1 cellular context compared by ENCODE assay signal in genomic region chr4:36178489-36178888, GRCh38.
TF ChIP-seq lines count a peak whose summit lies in the region.

No MANE protein-coding gene starts in this region.

TF ChIP-seq in HEK293, 187 proteins besides CTCF, POLR2A, EP300 and RAD21 (continued from another document and continues in another):
- TF ChIP-seq, protein P1, sequence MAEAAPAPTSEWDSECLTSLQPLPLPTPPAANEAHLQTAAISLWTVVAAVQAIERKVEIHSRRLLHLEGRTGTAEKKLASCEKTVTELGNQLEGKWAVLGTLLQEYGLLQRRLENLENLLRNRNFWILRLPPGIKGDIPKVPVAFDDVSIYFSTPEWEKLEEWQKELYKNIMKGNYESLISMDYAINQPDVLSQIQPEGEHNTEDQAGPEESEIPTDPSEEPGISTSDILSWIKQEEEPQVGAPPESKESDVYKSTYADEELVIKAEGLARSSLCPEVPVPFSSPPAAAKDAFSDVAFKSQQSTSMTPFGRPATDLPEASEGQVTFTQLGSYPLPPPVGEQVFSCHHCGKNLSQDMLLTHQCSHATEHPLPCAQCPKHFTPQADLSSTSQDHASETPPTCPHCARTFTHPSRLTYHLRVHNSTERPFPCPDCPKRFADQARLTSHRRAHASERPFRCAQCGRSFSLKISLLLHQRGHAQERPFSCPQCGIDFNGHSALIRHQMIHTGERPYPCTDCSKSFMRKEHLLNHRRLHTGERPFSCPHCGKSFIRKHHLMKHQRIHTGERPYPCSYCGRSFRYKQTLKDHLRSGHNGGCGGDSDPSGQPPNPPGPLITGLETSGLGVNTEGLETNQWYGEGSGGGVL (tag by site-specific recombination; IDR thresholded peaks at IDR 0.05), result no peak
- TF ChIP-seq, protein P2, sequence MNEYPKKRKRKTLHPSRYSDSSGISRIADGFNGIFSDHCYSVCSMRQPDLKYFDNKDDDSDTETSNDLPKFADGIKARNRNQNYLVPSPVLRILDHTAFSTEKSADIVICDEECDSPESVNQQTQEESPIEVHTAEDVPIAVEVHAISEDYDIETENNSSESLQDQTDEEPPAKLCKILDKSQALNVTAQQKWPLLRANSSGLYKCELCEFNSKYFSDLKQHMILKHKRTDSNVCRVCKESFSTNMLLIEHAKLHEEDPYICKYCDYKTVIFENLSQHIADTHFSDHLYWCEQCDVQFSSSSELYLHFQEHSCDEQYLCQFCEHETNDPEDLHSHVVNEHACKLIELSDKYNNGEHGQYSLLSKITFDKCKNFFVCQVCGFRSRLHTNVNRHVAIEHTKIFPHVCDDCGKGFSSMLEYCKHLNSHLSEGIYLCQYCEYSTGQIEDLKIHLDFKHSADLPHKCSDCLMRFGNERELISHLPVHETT (tag by site-specific recombination; IDR thresholded peaks at IDR 0.05), result 0 out of 2 replicates have a peak, but pooled peaks have one; percentile 28
- TF ChIP-seq ZNF140 (tag by site-specific recombination; IDR thresholded peaks at IDR 0.05) (no peak), YY1 (tag by site-specific recombination; IDR thresholded peaks at IDR 0.05) (no peak), ZNF654 (tag by site-specific recombination; IDR thresholded peaks at IDR 0.05; ENCODE audit: low read depth) (0 out of 2 replicates have a peak, but pooled peaks have one; percentile 11), ZNF76 (tag by site-specific recombination; IDR thresholded peaks at IDR 0.05; ENCODE audit: borderline replicate concordance, low read depth) (no peak), ZNF169 (tag by site-specific recombination; IDR thresholded peaks at IDR 0.05) (no peak), ZNF302 (tag by site-specific recombination; IDR thresholded peaks at IDR 0.05; ENCODE audit: low read depth) (no peak), RBAK (tag by site-specific recombination; IDR thresholded peaks at IDR 0.05) (no peak), ZNF785 (tag by site-specific recombination; IDR thresholded peaks at IDR 0.05) (no peak), PRDM10 (tag by site-specific recombination; IDR thresholded peaks at IDR 0.05) (no peak), ZNF37A (tag by site-specific recombination; IDR thresholded peaks at IDR 0.05) (no peak), ZNF544 (tag by site-specific recombination; IDR thresholded peaks at IDR 0.05) (no peak), ZNF341 (tag by site-specific recombination; IDR thresholded peaks at IDR 0.05; ENCODE audit: low read depth) (no peak), SCRT2 (tag by site-specific recombination; IDR thresholded peaks at IDR 0.05) (no peak), BCL11A (tag by site-specific recombination; IDR thresholded peaks at IDR 0.05; ENCODE audit: low read depth) (peak; percentile 85; the same call in 1 of the 2 replicates), ZNF610 (tag by site-specific recombination; IDR thresholded peaks at IDR 0.05; ENCODE audit: borderline replicate concordance) (no peak), ZNF391 (tag by site-specific recombination; IDR thresholded peaks at IDR 0.05; ENCODE audit: borderline replicate concordance, low read depth) (no peak), ZNF335 (tag by site-specific recombination; conservative IDR thresholded peaks at IDR 0.05) (no peak), ZNF843 (tag by site-specific recombination; IDR thresholded peaks at IDR 0.05) (peak; percentile 93), ZNF114 (tag by site-specific recombination; IDR thresholded peaks at IDR 0.05) (no peak), HOXD13 (CRISPR knock-in tag; IDR thresholded peaks at IDR 0.05; ENCODE audit: borderline replicate concordance) (no peak), ZSCAN16 (tag by site-specific recombination; IDR thresholded peaks at IDR 0.05) (no peak), IKZF3 (tag by site-specific recombination; IDR thresholded peaks at IDR 0.05) (peak; percentile 72), HIC1 (tag by site-specific recombination; IDR thresholded peaks at IDR 0.05) (peak; percentile 73), ZNF529 (tag by site-specific recombination; IDR thresholded peaks at IDR 0.05; ENCODE audit: insufficient replicate concordance) (no peak), PRDM1 (tag by site-specific recombination; IDR thresholded peaks at IDR 0.05) (no peak), ZNF791 (tag by site-specific recombination; IDR thresholded peaks at IDR 0.05) (no peak), ZNF571 (tag by site-specific recombination; IDR thresholded peaks at IDR 0.05) (no peak), ZNF48 (tag by site-specific recombination; IDR thresholded peaks at IDR 0.05) (no peak), ZNF792 (tag by site-specific recombination; IDR thresholded peaks at IDR 0.05) (no peak), ZNF202 (tag by site-specific recombination; IDR thresholded peaks at IDR 0.05; ENCODE audit: borderline replicate concordance) (no peak), ZNF175 (tag by site-specific recombination; IDR thresholded peaks at IDR 0.05) (no peak), SCRT1 (tag by site-specific recombination; IDR thresholded peaks at IDR 0.05; ENCODE audit: borderline replicate concordance) (no peak), ZBTB26 (tag by site-specific recombination; optimal IDR thresholded peaks at IDR 0.05) (no peak), ZNF23 (tag by site-specific recombination; IDR thresholded peaks at IDR 0.05; ENCODE audit: borderline replicate concordance) (no peak), ZNF707 (tag by site-specific recombination; IDR thresholded peaks at IDR 0.05) (no peak), KLF8 (tag by site-specific recombination; IDR thresholded peaks at IDR 0.05) (peak; percentile 67), ZNF558 (tag by site-specific recombination; IDR thresholded peaks at IDR 0.05) (no peak), ATF2 (tag by site-specific recombination; IDR thresholded peaks at IDR 0.05; ENCODE audit: low read depth) (no peak), ZEB2 (tag by site-specific recombination; IDR thresholded peaks at IDR 0.05) (peak; percentile 38; the same call in 1 of the 2 replicates), ZNF768 (tag by site-specific recombination; IDR thresholded peaks at IDR 0.05) (no peak), ZNF660 (tag by site-specific recombination; IDR thresholded peaks at IDR 0.05) (no peak), ZFP3 (tag by site-specific recombination; IDR thresholded peaks at IDR 0.05; ENCODE audit: low read depth) (no peak), MYNN (tag by site-specific recombination; IDR thresholded peaks at IDR 0.05; ENCODE audit: borderline replicate concordance) (no peak), HOXC10 (CRISPR knock-in tag; IDR thresholded peaks at IDR 0.05) (no peak), ZNF133 (tag by site-specific recombination; IDR thresholded peaks at IDR 0.05) (no peak), KLF16 (tag by site-specific recombination; IDR thresholded peaks at IDR 0.05) (no peak), ZNF585B (tag by site-specific recombination; IDR thresholded peaks at IDR 0.05) (no peak), ZNF214 (tag by site-specific recombination; IDR thresholded peaks at IDR 0.05; ENCODE audit: borderline replicate concordance) (no peak)
- TF ChIP-seq, protein P3, sequence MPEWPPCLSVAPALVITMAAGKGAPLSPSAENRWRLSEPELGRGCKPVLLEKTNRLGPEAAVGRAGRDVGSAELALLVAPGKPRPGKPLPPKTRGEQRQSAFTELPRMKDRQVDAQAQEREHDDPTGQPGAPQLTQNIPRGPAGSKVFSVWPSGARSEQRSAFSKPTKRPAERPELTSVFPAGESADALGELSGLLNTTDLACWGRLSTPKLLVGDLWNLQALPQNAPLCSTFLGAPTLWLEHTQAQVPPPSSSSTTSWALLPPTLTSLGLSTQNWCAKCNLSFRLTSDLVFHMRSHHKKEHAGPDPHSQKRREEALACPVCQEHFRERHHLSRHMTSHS (tag by site-specific recombination; IDR thresholded peaks at IDR 0.05), result no peak
- TF ChIP-seq, protein P4, sequence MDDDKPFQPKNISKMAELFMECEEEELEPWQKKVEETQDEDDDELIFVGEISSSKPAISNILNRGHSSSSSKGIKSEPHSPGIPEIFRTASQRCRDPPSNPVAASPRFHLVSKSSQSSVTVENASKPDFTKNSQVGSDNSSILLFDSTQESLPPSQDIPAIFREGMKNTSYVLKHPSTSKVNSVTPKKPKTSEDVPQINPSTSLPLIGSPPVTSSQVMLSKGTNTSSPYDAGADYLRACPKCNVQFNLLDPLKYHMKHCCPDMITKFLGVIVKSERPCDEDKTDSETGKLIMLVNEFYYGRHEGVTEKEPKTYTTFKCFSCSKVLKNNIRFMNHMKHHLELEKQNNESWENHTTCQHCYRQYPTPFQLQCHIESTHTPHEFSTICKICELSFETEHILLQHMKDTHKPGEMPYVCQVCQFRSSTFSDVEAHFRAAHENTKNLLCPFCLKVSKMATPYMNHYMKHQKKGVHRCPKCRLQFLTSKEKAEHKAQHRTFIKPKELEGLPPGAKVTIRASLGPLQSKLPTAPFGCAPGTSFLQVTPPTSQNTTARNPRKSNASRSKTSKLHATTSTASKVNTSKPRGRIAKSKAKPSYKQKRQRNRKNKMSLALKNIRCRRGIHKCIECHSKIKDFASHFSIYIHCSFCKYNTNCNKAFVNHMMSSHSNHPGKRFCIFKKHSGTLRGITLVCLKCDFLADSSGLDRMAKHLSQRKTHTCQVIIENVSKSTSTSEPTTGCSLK (tag by site-specific recombination; IDR thresholded peaks at IDR 0.05), result no peak
- TF ChIP-seq, protein P5, sequence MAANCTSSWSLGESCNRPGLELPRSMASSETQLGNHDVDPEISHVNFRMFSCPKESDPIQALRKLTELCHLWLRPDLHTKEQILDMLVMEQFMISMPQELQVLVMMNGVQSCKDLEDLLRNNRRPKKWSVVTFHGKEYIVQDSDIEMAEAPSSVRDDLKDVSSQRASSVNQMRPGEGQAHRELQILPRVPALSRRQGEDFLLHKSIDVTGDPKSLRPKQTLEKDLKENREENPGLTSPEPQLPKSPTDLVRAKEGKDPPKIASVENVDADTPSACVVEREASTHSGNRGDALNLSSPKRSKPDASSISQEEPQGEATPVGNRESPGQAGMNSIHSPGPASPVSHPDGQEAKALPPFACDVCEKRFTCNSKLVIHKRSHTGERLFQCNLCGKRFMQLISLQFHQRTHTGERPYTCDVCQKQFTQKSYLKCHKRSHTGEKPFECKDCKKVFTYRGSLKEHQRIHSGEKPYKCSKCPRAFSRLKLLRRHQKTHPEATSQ (tag by site-specific recombination; IDR thresholded peaks at IDR 0.05), result no peak
